ENCODE assay signal across 17 cellular contexts in genomic region chr5:68057186-68057585, GRCh38.
DNase-seq lines count a peak whose midpoint lies in the region; ATAC-seq and TF ChIP-seq lines count a peak whose summit lies in the region.
"Had no signal": no experiment of that assay in that cellular context is flagged by ENCODE, and none has a peak within 500 bp of the region (broad histone marks: within the 10 kb centered on the region; RNA-seq: fewer than 3 reads in every experiment).

No MANE protein-coding gene starts in this region.

- no peaks in the 10 kb centered on the region for H3K9me2 ChIP-seq in PC-9 (ENCODE audit: insufficient read depth)

- intact Hi-C loops in left colon (cut with DNase I, micrococcal nuclease): no loop called here
- intact Hi-C loops in PC-9 (cut with micrococcal nuclease; ENCODE audit: unreplicated experiment): no loop called here
- intact Hi-C loops in CD4-positive, alpha-beta T cell (cut with DNase I, micrococcal nuclease): no loop called here

- CTCF ChIA-PET in PC-9 (lab: Charles Lee): no interaction called here
- CTCF ChIA-PET in CD4-positive, alpha-beta T cell (lab: Charles Lee): no interaction called here

- peak overlapping the region; percentile 21 for H3K27ac Mint-ChIP-seq in nephron progenitor cell
- H3K27ac Mint-ChIP-seq in CD4-positive, alpha-beta T cell: no peak overlapping the region
- H3K27ac Mint-ChIP-seq: CD8-positive, alpha-beta T cell; HFFc6 had no signal

- H2AFZ ChIP-seq in PC-9: no peak overlapping the region

- H3K4me3 ChIP-seq in PC-9: no peak overlapping the region
- H3K4me3 ChIP-seq: GM12878, HAP-1 had no signal

- no peaks in the 10 kb centered on the region for H3F3A ChIP-seq in PC-9 (ENCODE audit: insufficient read depth, low read depth)

- no peaks in the 10 kb centered on the region for H3K4me1 ChIP-seq in PC-9 (replicated peaks; ENCODE audit: insufficient read depth)
- H3K4me1 ChIP-seq: HAP-1 had no signal

- no peaks in the 10 kb centered on the region for H3K27me3 Mint-ChIP-seq in nephron progenitor cell (ENCODE audit: low read depth, poor library complexity)
- H3K27me3 Mint-ChIP-seq in CD4-positive, alpha-beta T cell: peaks cover 1% of the 10 kb centered on the region

- DNase-seq in amniotic epithelial cell (ENCODE audit: low read depth) (peak; percentile 58), left colon (no peak), nephron progenitor cell (no peak), PC-9 (no peak)
- DNase-seq in CD4-positive, alpha-beta T cell: no peak
- DNase-seq in activated naive CD4-positive, alpha-beta T cell treated with anti-CD3 and anti-CD28 coated beads, Interleukin-2, amount 50 U/mL, for 16 hours: no peak
- DNase-seq: C1 segment of cervical spinal cord; CD8-positive, alpha-beta T cell; DMS 273 treated with DMSO at 0.1 percent for 48 hours; DMS79; EL; GDM1; GOT3; HFFc6 had no signal

- H3K4me2 ChIP-seq in PC-9: no peak overlapping the region

- peaks cover 12% of the 10 kb centered on the region for H3K36me3 Mint-ChIP-seq in nephron progenitor cell (ENCODE audit: low read depth)
- H3K36me3 Mint-ChIP-seq in CD4-positive, alpha-beta T cell (ENCODE audit: low read depth): no peaks in the 10 kb centered on the region
- H3K36me3 Mint-ChIP-seq: CD8-positive, alpha-beta T cell had no signal

- no peaks in the 10 kb centered on the region for H3K79me2 ChIP-seq in PC-9 (ENCODE audit: low read depth)

- ATAC-seq in left colon (peak; percentile 35), HG02642 (IDR thresholded peaks at IDR 0.05; ENCODE audit: poor library complexity, unreplicated experiment) (no peak)
- ATAC-seq in CD4-positive, alpha-beta T cell (ENCODE audit: poor library complexity): no peak
- ATAC-seq: CD8-positive, alpha-beta T cell; GM12878 had no signal

- TF ChIP-seq CTCF in nephron progenitor cell (IDR thresholded peaks at IDR 0.05) (no peak), PC-9 (conservative IDR thresholded peaks at IDR 0.05) (no peak)
- TF ChIP-seq CTCF in CD4-positive, alpha-beta T cell (IDR thresholded peaks at IDR 0.05): no peak

- no peak overlapping the region for H3K27ac ChIP-seq in PC-9
- no peak overlapping the region for H3K27ac ChIP-seq in CD4-positive, alpha-beta T cell (ENCODE audit: low read depth, low read length)

- H3K9me3 ChIP-seq in PC-9 (ENCODE audit: insufficient read depth, low read depth): no peaks in the 10 kb centered on the region
- H3K9me3 ChIP-seq in CD4-positive, alpha-beta T cell (ENCODE audit: control insufficient read depth, low read length): no peaks in the 10 kb centered on the region
- H3K9me3 ChIP-seq: HAP-1 had no signal

- no peaks in the 10 kb centered on the region for H3K36me3 ChIP-seq in PC-9 (ENCODE audit: low read depth)
- H3K36me3 ChIP-seq: HAP-1 had no signal

- peaks cover 21% of the 10 kb centered on the region for H3K9me3 Mint-ChIP-seq in nephron progenitor cell
- H3K9me3 Mint-ChIP-seq in CD4-positive, alpha-beta T cell: peaks cover 5% of the 10 kb centered on the region

- H3K4me3 Mint-ChIP-seq in nephron progenitor cell: no peak overlapping the region
- no peak overlapping the region for H3K4me3 Mint-ChIP-seq in CD4-positive, alpha-beta T cell
- H3K4me3 Mint-ChIP-seq: CD8-positive, alpha-beta T cell; HFFc6 had no signal

- no peaks in the 10 kb centered on the region for H3K27me3 ChIP-seq in PC-9 (ENCODE audit: insufficient read depth, low read depth)
- H3K27me3 ChIP-seq in CD4-positive, alpha-beta T cell (ENCODE audit: control insufficient read depth, insufficient read depth, low read length): no peaks in the 10 kb centered on the region

- BruUV-seq in PC-9 (replicated peaks; lab: Mats Ljungman, UMichigan): no TSS peak

- POLR2A ChIA-PET in PC-9 (lab: Charles Lee; ENCODE audit: unreplicated experiment): no interaction called here
- POLR2A ChIA-PET in CD4-positive, alpha-beta T cell (lab: Charles Lee): no interaction called here

- no peaks in the 10 kb centered on the region for H4K20me1 ChIP-seq in PC-9 (ENCODE audit: insufficient read depth)

- peaks cover 21% of the 10 kb centered on the region for H3K4me1 Mint-ChIP-seq in nephron progenitor cell
- no peaks in the 10 kb centered on the region for H3K4me1 Mint-ChIP-seq in CD4-positive, alpha-beta T cell (ENCODE audit: low read depth)
